In the genomic region with DNA sequence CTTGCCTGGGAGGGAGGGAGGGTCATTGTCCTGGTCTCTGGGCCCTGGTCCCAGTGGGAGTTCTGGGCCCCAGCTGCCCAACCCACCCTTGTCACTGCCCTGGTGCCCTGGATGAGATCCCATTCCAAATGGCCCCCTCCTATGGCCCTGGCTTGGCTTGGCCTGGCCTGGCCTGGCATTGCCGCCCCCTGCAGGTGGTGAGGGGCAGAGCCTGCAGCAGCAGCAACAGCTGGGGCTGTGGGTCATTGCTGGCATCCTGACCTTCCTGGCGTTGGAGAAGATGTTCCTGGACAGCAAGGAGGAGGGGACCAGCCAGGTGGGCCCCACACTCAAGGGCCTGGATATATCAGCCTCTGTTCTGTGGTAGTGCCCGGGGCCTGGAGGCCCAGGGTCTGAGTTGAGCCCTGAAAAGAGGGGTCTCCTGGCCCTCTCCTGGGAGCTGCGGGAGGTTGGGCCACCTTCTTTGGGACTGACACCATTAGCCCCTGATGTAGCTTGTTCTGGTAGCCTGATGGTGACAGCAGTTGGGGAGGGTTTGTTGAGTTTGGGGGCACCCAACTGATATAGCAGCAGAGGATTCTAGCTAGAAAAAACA, we compare ENCODE assay signal across 9 cellular contexts. TPM values are rescaled to one million over a fixed set of nuclear protein-coding genes. Genes with fewer than 3 reads are reported as not detected.
A peak's percentile ranks its signal among the peaks of the same experiment; 100 is the strongest.
DNase-seq lines count a peak whose midpoint lies in the region; ATAC-seq, FAIRE-seq and TF ChIP-seq lines count a peak whose summit lies in the region.
"Had no signal": no experiment of that assay in that cellular context is flagged by ENCODE, and none has a peak within 500 bp of the region (broad histone marks: within the 10 kb centered on the region; RNA-seq: fewer than 3 reads in every experiment).

No MANE protein-coding gene starts in this region.

- TF ChIP-seq POLR2A in GM12878 (IDR thresholded peaks at IDR 0.05; ENCODE audit: low read depth, low read length) (0 out of 2 replicates have a peak, but pooled peaks have one; percentile 11), transverse colon (IDR thresholded peaks at IDR 0.05) (no peak)

- RAD21 ChIA-PET in GM12878 (lab: Charles Lee; ENCODE audit: unreplicated experiment): interaction anchor here (0.6 to 3.8 kb wide), 15 partner anchors 12 to 197 kb away, joined by 3 to 24 read pairs (median 4); partner anchors contain the start of genes ACP2, DDB2, NR1H3 and PSMC3

- POLR2A ChIA-PET in A673 (lab: Charles Lee; ENCODE audit: low non-redundant PET) (no interaction called here), GM12878 (lab: Charles Lee) (interaction anchor here (0.6 to 1.0 kb wide), 4 partner anchors 53 to 163 kb away, joined by 3 to 5 read pairs (median 4); no protein-coding TSS in a partner anchor)

- no peaks in the 10 kb centered on the region; the same call in none of the 2 replicates for H3K79me2 ChIP-seq in GM12878 (ENCODE audit: control insufficient read depth, insufficient read depth, low read length)

- TF ChIP-seq EP300 in GM12878 (IDR thresholded peaks at IDR 0.05; ENCODE audit: borderline replicate concordance in 1 of 2, control insufficient read depth in 1 of 2, low read depth in 2 of 2, low read length in 2 of 2): no peak
- TF ChIP-seq EP300 in transverse colon (IDR thresholded peaks at IDR 0.05; ENCODE audit: low read depth): no peak

- H3K4me2 ChIP-seq in GM12878 (ENCODE audit: control insufficient read depth, insufficient read depth): no peak overlapping the region

- intact Hi-C loops in A673 (cut with micrococcal nuclease; ENCODE audit: unreplicated experiment): no loop called here
- intact Hi-C loops in GM12878 (cut with micrococcal nuclease; ENCODE audit: unreplicated experiment): no loop called here
- intact Hi-C loops in lower lobe of right lung (cut with DNase I): no loop called here
- intact Hi-C loops in transverse colon (cut with DNase I; ENCODE audit: low total_unique reads): no loop called here

- no TSS peak for BruUV-seq in A673 (replicated peaks; lab: Mats Ljungman, UMichigan)
- BruUV-seq in GM12878 (replicated peaks; lab: Mats Ljungman, UMichigan): no TSS peak

- ATAC-seq in GM12878: peak; percentile 49
- ATAC-seq in lower lobe of right lung: no peak
- ATAC-seq in GM18909 (IDR thresholded peaks at IDR 0.05; ENCODE audit: poor library complexity, unreplicated experiment): no peak
- no peak for ATAC-seq in GM18907 (IDR thresholded peaks at IDR 0.05; ENCODE audit: unreplicated experiment)

- FAIRE-seq in GM12878 (lab: Jason Lieb, UNC): peak; percentile 47

- TF ChIP-seq CTCF in A673 (conservative IDR thresholded peaks at IDR 0.05; ENCODE audit: low read depth, low read length): peak; percentile 100
- TF ChIP-seq CTCF in GM12872 (IDR thresholded peaks at IDR 0.05; ENCODE audit: insufficient read depth, low read depth, low read length): peak; percentile 96
- peak; percentile 85 to 98 (median 88) for TF ChIP-seq CTCF in GM12878 (IDR thresholded peaks at IDR 0.05 in 2 of 3, conservative IDR thresholded peaks at IDR 0.05 in 1 of 3; ENCODE audit: control insufficient read depth in 2 of 3, extremely low read depth in 1 of 3, insufficient read depth in 1 of 3, low read depth in 3 of 3, low read length in 3 of 3)
- peak; percentile 78 for TF ChIP-seq CTCF in lower lobe of right lung (IDR thresholded peaks at IDR 0.05)
- peak; percentile 64 to 77 (median 71) for TF ChIP-seq CTCF in transverse colon (IDR thresholded peaks at IDR 0.05)

- in situ Hi-C loops in SK-MEL-5 (cut with HindIII; ENCODE audit: low pct_unique_long_range_greater_than_20kb, low sequenced_read_pairs): no loop called here
- in situ Hi-C loops in GM12878 (cut with MboI): no loop called here
- in situ Hi-C loops in transverse colon (cut with MboI; ENCODE audit: low pct_ligation_motif_present in 1 of 4, low pct_unique_long_range_greater_than_20kb in 1 of 4, low sequenced_read_pairs in 3 of 4): no loop called here

- no peak overlapping the region for H2AFZ ChIP-seq in GM12878 (ENCODE audit: control insufficient read depth, low read depth, low read length)

- no peaks in the 10 kb centered on the region for H3K9me3 ChIP-seq in A673 (ENCODE audit: low read depth, low read length, poor library complexity, severe bottlenecking)
- H3K9me3 ChIP-seq in GM12878 (replicated peaks; ENCODE audit: control insufficient read depth, insufficient read depth, low read length): no peaks in the 10 kb centered on the region
- no peaks in the 10 kb centered on the region for H3K9me3 ChIP-seq in lower lobe of right lung
- no peaks in the 10 kb centered on the region for H3K9me3 ChIP-seq in transverse colon

- CTCF ChIA-PET in A673 (lab: Charles Lee): interaction anchor here (0.5 to 1.5 kb wide), 8 partner anchors 12 to 351 kb away, joined by 3 to 8 read pairs (median 4); no protein-coding TSS in a partner anchor
- CTCF ChIA-PET in GM12878 (lab: Yijun Ruan, JAX): interaction anchor here (0.6 to 7.4 kb wide), 33 partner anchors 9 to 465 kb away, joined by 3 to 161 read pairs (median 4); partner anchors contain the start of genes ACP2, ARFGAP2, DDB2 and MADD

- H3K9ac ChIP-seq in GM12878 (ENCODE audit: control insufficient read depth, insufficient read depth, low read length): no peak overlapping the region

- no peak overlapping the region for H3K4me3 ChIP-seq in A673 (ENCODE audit: low read depth, low read length, poor library complexity, severe bottlenecking)
- no peak overlapping the region for H3K4me3 ChIP-seq in GM12878
- no peak overlapping the region for H3K4me3 ChIP-seq in lower lobe of right lung
- H3K4me3 ChIP-seq in transverse colon: no peak overlapping the region

- H4K20me1 ChIP-seq in GM12878 (ENCODE audit: control insufficient read depth, insufficient read depth): no peaks in the 10 kb centered on the region

- peaks cover 56% of the 10 kb centered on the region for H3K36me3 ChIP-seq in A673 (ENCODE audit: insufficient read depth, low read length, poor library complexity, severe bottlenecking)
- H3K36me3 ChIP-seq in GM12878 (ENCODE audit: control insufficient read depth in 2 of 2, insufficient read depth in 2 of 2, low read length in 1 of 2): no peaks in the 10 kb centered on the region; a peak in 1 of 4 replicates
- peaks cover 42% of the 10 kb centered on the region for H3K36me3 ChIP-seq in lower lobe of right lung
- H3K36me3 ChIP-seq in transverse colon: no peaks in the 10 kb centered on the region

- SMC1A ChIA-PET in GM12878 (lab: Charles Lee; ENCODE audit: uncharacterized antibody, unreplicated experiment): interaction anchor here (0.7 to 3.4 kb wide), 16 partner anchors 12 to 233 kb away, joined by 3 to 35 read pairs (median 4); partner anchors contain the start of genes DDB2 and NR1H3

- H3K4me1 ChIP-seq in A673 (ENCODE audit: insufficient read depth, low read length, poor library complexity, severe bottlenecking): peaks cover 29% of the 10 kb centered on the region
- H3K4me1 ChIP-seq in GM12878 (ENCODE audit: control insufficient read depth, insufficient read depth, low read length): peaks cover 10% of the 10 kb centered on the region
- peaks cover 51% of the 10 kb centered on the region for H3K4me1 ChIP-seq in lower lobe of right lung
- peaks cover 20 to 47% (median 38%) of the 10 kb centered on the region in 4 donors for H3K4me1 ChIP-seq in transverse colon

- H3K27ac ChIP-seq in A673 (ENCODE audit: low read depth, low read length, poor library complexity, severe bottlenecking) (no peak overlapping the region), GM12878 (ENCODE audit: control insufficient read depth, insufficient read depth) (no peak overlapping the region), lower lobe of right lung (no peak overlapping the region), transverse colon (peak overlapping the region in 2 of 4 donors; percentile 16 to 24)

- DNase-seq in A673 (ENCODE audit: low spot score) (peak; percentile 74), SK-MEL-5 (ENCODE audit: low read depth, low spot score) (peak; percentile 75), GM12878 (ENCODE audit: low read depth, low spot score) (no peak), lower lobe of right lung (peak; percentile 75), transverse colon (peak; percentile 57)

- no peaks in the 10 kb centered on the region for H3K27me3 ChIP-seq in A673 (replicated peaks; ENCODE audit: insufficient read depth, low read depth, low read length, poor library complexity)
- no peaks in the 10 kb centered on the region for H3K27me3 ChIP-seq in GM12878 (replicated peaks in 1 of 2; ENCODE audit: control insufficient read depth in 2 of 2, insufficient read depth in 2 of 2, low read length in 1 of 2)
- no peaks in the 10 kb centered on the region for H3K27me3 ChIP-seq in lower lobe of right lung (ENCODE audit: low read depth)
- no peaks in the 10 kb centered on the region for H3K27me3 ChIP-seq in transverse colon

- 50% methylated on average over 4 of the region's 4 CpGs for WGBS in GM12878 (ENCODE audit: insufficient coverage, insufficient replicate concordance, low lambda C conversion rate, missing lambda C conversion rate)
- WGBS in transverse colon (ENCODE audit: low coverage in 1 of 2), 2 donors: 64% methylated on average over 4 of the region's 4 CpGs; no CpG with 5 or more reads in 1 of the 2 donors

- TF ChIP-seq RAD21 in GM12878 (IDR thresholded peaks at IDR 0.05; ENCODE audit: insufficient read depth, low read depth, low read length): peak; percentile 73

RNA-seq across cellular contexts. Expression of gene SLC39A13, which starts 3.9 kb away (rescaled TPM):
- total RNA-seq in A673 (2021) (53.3 and 64.2 TPM in 2 replicates), GM12878 (2014; rRNA removed) (11.3 and 14.5 TPM in 2 replicates), GM12878 (2014; rRNA removed; fragmentation: Illumina TruSeq; extraction: Trizol) (3.3 and 3.6 TPM in 2 replicates), GM12878 (2021) (14.5 and 15.0 TPM in 2 replicates), lower lobe of right lung (48.0 TPM), transverse colon (10 to 100 TPM; 19.9 to 56.9 (median 43.1) TPM)
- total RNA-seq in SK-MEL-5 (2014; rRNA removed; shearing (Covaris generic)): 34.9 and 38.6 TPM in 2 replicates
- 64.5 and 83.3 TPM in 2 replicates for polyA plus RNA-seq in SK-MEL-5 (2015; cell fraction: cytosol; rRNA removed)
- 194 and 212 TPM in 2 replicates for polyA plus RNA-seq in SK-MEL-5 (2015; cell fraction: nucleus; rRNA removed)
- 7.2 and 9.7 TPM in 2 replicates for total RNA-seq in GM12878 (2013; cell fraction: nucleolus; rRNA removed)
- 3.5 TPM for polyA plus RNA-seq in GM12878 (2011; ENCODE audit: low read depth)
- polyA plus RNA-seq in GM12878 (2011; rRNA removed) (2.0 and 4.2 TPM in 2 replicates), GM12878 (2014; fragmentation: Illumina TruSeq; extraction: Trizol) (2.1 and 3.2 TPM in 2 replicates), GM12878 (2014; fragmentation: Nextera tagmentation; extraction: Ambion mirVana) (under 1 TPM; 0.23 to 0.60 TPM), GM12878 (2014; rRNA removed) (19.8 and 20.4 TPM in 2 replicates), GM12878 (2016; fragmentation: Nextera tagmentation; extraction: Ambion mirVana) (1 to 10 TPM; 8.4 to 8.9 TPM)
- 6.3 and 12.0 TPM in 2 replicates for polyA plus RNA-seq in GM12878 (2011; cell fraction: cytosol; rRNA removed)
- polyA plus RNA-seq in GM12878 (2011; cell fraction: nucleus; rRNA removed): 51.1 and 51.6 TPM in 2 replicates
- 11.0 and 11.1 TPM in 2 replicates for polyA plus RNA-seq in GM12878 (2012)
- 2.6 and 4.5 TPM in 2 replicates for polyA minus RNA-seq in GM12878 (2011; rRNA and poly(A)+ RNA removed)
- polyA minus RNA-seq in GM12878 (2011; cell fraction: cytosol; rRNA and poly(A)+ RNA removed): 2.3 and 2.4 TPM in 2 replicates
- polyA minus RNA-seq in GM12878 (2011; cell fraction: nucleus; rRNA and poly(A)+ RNA removed): 4.6 and 7.7 TPM in 2 replicates

RNA-seq across cellular contexts. Expression of gene PSMC3, which starts 14.0 kb away (rescaled TPM):
- total RNA-seq in A673 (2021): 665 and 701 TPM in 2 replicates
- total RNA-seq in SK-MEL-5 (2014; rRNA removed; shearing (Covaris generic)): 152 and 165 TPM in 2 replicates
- polyA plus RNA-seq in SK-MEL-5 (2015; cell fraction: cytosol; rRNA removed): 153 and 171 TPM in 2 replicates
- polyA plus RNA-seq in SK-MEL-5 (2015; cell fraction: nucleus; rRNA removed): 35.0 and 56.2 TPM in 2 replicates
- total RNA-seq in GM12878 (2013; cell fraction: nucleolus; rRNA removed): 43.7 and 52.4 TPM in 2 replicates
- total RNA-seq in GM12878 (2014; rRNA removed): 112 and 114 TPM in 2 replicates
- total RNA-seq in GM12878 (2014; rRNA removed; fragmentation: Illumina TruSeq; extraction: Trizol): 180 and 181 TPM in 2 replicates
- 144 and 157 TPM in 2 replicates for total RNA-seq in GM12878 (2021)
- polyA plus RNA-seq in GM12878 (2011; ENCODE audit: low read depth): 116 TPM
- 143 and 159 TPM in 2 replicates for polyA plus RNA-seq in GM12878 (2011; rRNA removed)
- 118 and 142 TPM in 2 replicates for polyA plus RNA-seq in GM12878 (2011; cell fraction: cytosol; rRNA removed)
- polyA plus RNA-seq in GM12878 (2011; cell fraction: nucleus; rRNA removed): 78.3 and 128 TPM in 2 replicates
- polyA plus RNA-seq in GM12878 (2012): 90.1 and 134 TPM in 2 replicates
- polyA plus RNA-seq in GM12878 (2014; fragmentation: Illumina TruSeq; extraction: Trizol): 245 and 283 TPM in 2 replicates
- polyA plus RNA-seq in GM12878 (2014; fragmentation: Nextera tagmentation; extraction: Ambion mirVana): 10 to 100 TPM; 39.5 to 54.3 TPM
- polyA plus RNA-seq in GM12878 (2014; rRNA removed): 153 TPM in 2 replicates
- 100 to 1,000 TPM; 256 to 289 TPM for polyA plus RNA-seq in GM12878 (2016; fragmentation: Nextera tagmentation; extraction: Ambion mirVana)
- polyA minus RNA-seq in GM12878 (2011; rRNA and poly(A)+ RNA removed): 89.2 and 147 TPM in 2 replicates
- polyA minus RNA-seq in GM12878 (2011; cell fraction: cytosol; rRNA and poly(A)+ RNA removed): 26.3 and 35.2 TPM in 2 replicates
- 29.3 and 50.7 TPM in 2 replicates for polyA minus RNA-seq in GM12878 (2011; cell fraction: nucleus; rRNA and poly(A)+ RNA removed)
- total RNA-seq in lower lobe of right lung: 77.1 TPM
- total RNA-seq in transverse colon: 100 to 1,000 TPM in 2 of 4 donors, 10 to 100 TPM in 2; 56.5 to 252 (median 91.4) TPM

RNA-seq across cellular contexts. Expression of gene SPI1, which starts 33.9 kb away (rescaled TPM):
- not detected in 2 replicates for total RNA-seq in A673 (2021)
- not detected in 2 replicates for total RNA-seq in SK-MEL-5 (2014; rRNA removed; shearing (Covaris generic))
- polyA plus RNA-seq in SK-MEL-5 (2015; cell fraction: cytosol; rRNA removed): not detected in 2 replicates
- polyA plus RNA-seq in SK-MEL-5 (2015; cell fraction: nucleus; rRNA removed): 2.0 TPM in 1 of 2 replicates, not detected in the other
- total RNA-seq in GM12878 (2013; cell fraction: nucleolus; rRNA removed): 8.7 and 10.3 TPM in 2 replicates
- 19.9 and 25.9 TPM in 2 replicates for total RNA-seq in GM12878 (2014; rRNA removed)
- 5.9 and 6.5 TPM in 2 replicates for total RNA-seq in GM12878 (2014; rRNA removed; fragmentation: Illumina TruSeq; extraction: Trizol)
- 29.5 and 31.1 TPM in 2 replicates for total RNA-seq in GM12878 (2021)
- 7.3 TPM for polyA plus RNA-seq in GM12878 (2011; ENCODE audit: low read depth)
- 3.6 and 10.2 TPM in 2 replicates for polyA plus RNA-seq in GM12878 (2011; rRNA removed)
- polyA plus RNA-seq in GM12878 (2011; cell fraction: cytosol; rRNA removed): 13.4 and 15.8 TPM in 2 replicates
- polyA plus RNA-seq in GM12878 (2011; cell fraction: nucleus; rRNA removed): 13.8 and 20.3 TPM in 2 replicates
- polyA plus RNA-seq in GM12878 (2012): 26.5 and 28.6 TPM in 2 replicates
- 1.3 and 8.8 TPM in 2 replicates for polyA plus RNA-seq in GM12878 (2014; fragmentation: Illumina TruSeq; extraction: Trizol)
- under 1 TPM; 0.05 to 0.08 TPM for polyA plus RNA-seq in GM12878 (2014; fragmentation: Nextera tagmentation; extraction: Ambion mirVana)
- polyA plus RNA-seq in GM12878 (2014; rRNA removed): 24.5 and 30.2 TPM in 2 replicates
- polyA plus RNA-seq in GM12878 (2016; fragmentation: Nextera tagmentation; extraction: Ambion mirVana): 10 to 100 TPM in 1 of 2 experiments, 1 to 10 TPM in 1; 9.2 to 15.0 TPM
- polyA minus RNA-seq in GM12878 (2011; rRNA and poly(A)+ RNA removed): 9.1 and 16.5 TPM in 2 replicates
- 7.7 and 13.2 TPM in 2 replicates for polyA minus RNA-seq in GM12878 (2011; cell fraction: cytosol; rRNA and poly(A)+ RNA removed)
- polyA minus RNA-seq in GM12878 (2011; cell fraction: nucleus; rRNA and poly(A)+ RNA removed): 4.6 and 9.6 TPM in 2 replicates
- 295 TPM for total RNA-seq in lower lobe of right lung
- 10 to 100 TPM in 2 of 4 donors, 1 to 10 TPM in 2; 7.1 to 35.5 (median 17.2) TPM for total RNA-seq in transverse colon

RNA-seq across cellular contexts. Expression of gene RAPSN, which starts 36.7 kb away (rescaled TPM):
- total RNA-seq in A673 (2021): 1.0 TPM in 2 replicates
- not detected in 2 replicates for total RNA-seq in SK-MEL-5 (2014; rRNA removed; shearing (Covaris generic))
- polyA plus RNA-seq in SK-MEL-5 (2015; cell fraction: cytosol; rRNA removed): not detected in 2 replicates
- 0.12 TPM in 1 of 2 replicates, not detected in the other for polyA plus RNA-seq in SK-MEL-5 (2015; cell fraction: nucleus; rRNA removed)
- total RNA-seq in GM12878 (2013; cell fraction: nucleolus; rRNA removed): not detected in 2 replicates
- total RNA-seq in GM12878 (2014; rRNA removed): 0.23 and 0.27 TPM in 2 replicates
- total RNA-seq in GM12878 (2014; rRNA removed; fragmentation: Illumina TruSeq; extraction: Trizol): 0.09 and 0.13 TPM in 2 replicates
- 0.15 and 0.27 TPM in 2 replicates for total RNA-seq in GM12878 (2021)
- polyA plus RNA-seq in GM12878 (2011; ENCODE audit: low read depth): not detected
- 0.08 and 0.09 TPM in 2 replicates for polyA plus RNA-seq in GM12878 (2011; rRNA removed)
- 0.07 TPM in 1 of 2 replicates, not detected in the other for polyA plus RNA-seq in GM12878 (2011; cell fraction: cytosol; rRNA removed)
- 0.23 and 0.48 TPM in 2 replicates for polyA plus RNA-seq in GM12878 (2011; cell fraction: nucleus; rRNA removed)
- polyA plus RNA-seq in GM12878 (2012): 0.08 and 0.91 TPM in 2 replicates
- polyA plus RNA-seq in GM12878 (2014; fragmentation: Illumina TruSeq; extraction: Trizol): not detected in 2 replicates
- not detected for polyA plus RNA-seq in GM12878 (2014; fragmentation: Nextera tagmentation; extraction: Ambion mirVana)
- 0.28 TPM in 1 of 2 replicates, not detected in the other for polyA plus RNA-seq in GM12878 (2014; rRNA removed)
- not detected for polyA plus RNA-seq in GM12878 (2016; fragmentation: Nextera tagmentation; extraction: Ambion mirVana)
- polyA minus RNA-seq in GM12878 (2011; rRNA and poly(A)+ RNA removed): 0.31 TPM in 1 of 2 replicates, not detected in the other
- polyA minus RNA-seq in GM12878 (2011; cell fraction: cytosol; rRNA and poly(A)+ RNA removed): not detected in 2 replicates
- 0.12 and 1.1 TPM in 2 replicates for polyA minus RNA-seq in GM12878 (2011; cell fraction: nucleus; rRNA and poly(A)+ RNA removed)
- 1.2 TPM for total RNA-seq in lower lobe of right lung
- total RNA-seq in transverse colon: not detected

RNA-seq across cellular contexts. Expression of gene MYBPC3, which starts 59.7 kb away (rescaled TPM):
- total RNA-seq in A673 (2021): not detected in 2 replicates
- not detected in 2 replicates for total RNA-seq in SK-MEL-5 (2014; rRNA removed; shearing (Covaris generic))
- 0.07 TPM in 1 of 2 replicates, not detected in the other for polyA plus RNA-seq in SK-MEL-5 (2015; cell fraction: cytosol; rRNA removed)
- polyA plus RNA-seq in SK-MEL-5 (2015; cell fraction: nucleus; rRNA removed): not detected in 2 replicates
- total RNA-seq in GM12878 (2013; cell fraction: nucleolus; rRNA removed): not detected in 2 replicates
- total RNA-seq in GM12878 (2014; rRNA removed): 0.05 TPM in 1 of 2 replicates, not detected in the other
- total RNA-seq in GM12878 (2014; rRNA removed; fragmentation: Illumina TruSeq; extraction: Trizol): not detected in 2 replicates
- not detected in 2 replicates for total RNA-seq in GM12878 (2021)
- polyA plus RNA-seq in GM12878 (2011; ENCODE audit: low read depth): not detected
- polyA plus RNA-seq in GM12878 (2011; rRNA removed): 0.03 TPM in 1 of 2 replicates, not detected in the other
- 0.05 and 0.06 TPM in 2 replicates for polyA plus RNA-seq in GM12878 (2011; cell fraction: cytosol; rRNA removed)
- 0.16 and 0.30 TPM in 2 replicates for polyA plus RNA-seq in GM12878 (2011; cell fraction: nucleus; rRNA removed)
- 0.04 and 0.08 TPM in 2 replicates for polyA plus RNA-seq in GM12878 (2012)
- 0.03 TPM in 1 of 2 replicates, not detected in the other for polyA plus RNA-seq in GM12878 (2014; fragmentation: Illumina TruSeq; extraction: Trizol)
- polyA plus RNA-seq in GM12878 (2014; fragmentation: Nextera tagmentation; extraction: Ambion mirVana): not detected
- polyA plus RNA-seq in GM12878 (2014; rRNA removed): 0.06 TPM in 1 of 2 replicates, not detected in the other
- under 1 TPM in 1 of 2 experiments, not detected in 1; 0.08 TPM for polyA plus RNA-seq in GM12878 (2016; fragmentation: Nextera tagmentation; extraction: Ambion mirVana)
- 0.05 TPM in 1 of 2 replicates, not detected in the other for polyA minus RNA-seq in GM12878 (2011; rRNA and poly(A)+ RNA removed)
- not detected in 2 replicates for polyA minus RNA-seq in GM12878 (2011; cell fraction: cytosol; rRNA and poly(A)+ RNA removed)
- polyA minus RNA-seq in GM12878 (2011; cell fraction: nucleus; rRNA and poly(A)+ RNA removed): not detected in 2 replicates
- 0.86 TPM for total RNA-seq in lower lobe of right lung
- not detected for total RNA-seq in transverse colon
- total RNA-seq: urinary bladder had no signal
